ENCODE assay signal across 11 cellular contexts in the genomic region with DNA sequence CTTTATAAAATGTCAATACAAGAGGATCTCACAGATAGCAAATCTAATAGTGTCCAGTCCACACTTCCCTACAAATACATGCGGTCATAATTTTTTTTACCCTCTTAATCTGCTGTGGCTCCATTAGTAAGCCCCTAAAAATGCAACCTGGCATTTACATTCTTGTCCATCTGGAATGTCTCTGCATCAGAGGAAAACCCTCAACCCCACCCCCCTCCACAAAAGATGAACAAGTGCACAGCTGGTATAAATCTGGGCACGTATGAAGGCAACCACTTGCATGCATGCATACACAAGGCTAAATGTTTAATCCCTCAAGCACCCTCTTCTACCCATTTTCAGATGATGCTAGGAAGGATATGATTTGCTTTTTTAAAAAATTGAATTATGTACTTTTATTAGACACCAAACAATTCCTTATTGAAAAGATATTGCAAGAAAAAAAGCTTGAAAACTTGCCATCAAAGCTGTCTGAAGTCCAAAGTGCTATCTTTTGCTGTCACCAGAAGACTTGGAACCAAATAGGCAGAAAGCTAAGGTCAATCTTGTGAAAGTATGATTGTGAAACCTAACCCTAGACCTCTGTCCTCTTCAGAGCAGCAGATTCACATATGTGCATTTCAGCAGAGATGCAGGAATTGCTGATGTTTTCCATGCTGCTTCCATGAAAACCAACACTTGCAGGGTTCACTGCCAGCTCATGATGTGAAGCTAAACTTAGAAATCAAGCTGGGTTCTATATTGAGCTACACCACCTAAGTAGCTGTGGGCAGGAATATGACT. TPM values are rescaled to one million over a fixed set of nuclear protein-coding genes. Genes with fewer than 3 reads are reported as not detected.
A peak's percentile ranks its signal among the peaks of the same experiment; 100 is the strongest.
DNase-seq lines count a peak whose midpoint lies in the region; ATAC-seq lines count a peak whose summit lies in the region.
"Had no signal": no experiment of that assay in that cellular context is flagged by ENCODE, and none has a peak within 500 bp of the region (broad histone marks: within the 10 kb centered on the region; RNA-seq: fewer than 3 reads in every experiment).

No MANE protein-coding gene starts in this region.

- ATAC-seq in GM18873 (IDR thresholded peaks at IDR 0.05; ENCODE audit: low FRiP score, unreplicated experiment) (no peak), HG03520 (IDR thresholded peaks at IDR 0.05; ENCODE audit: unreplicated experiment) (no peak)
- ATAC-seq: activated CD4-positive, alpha-beta T cell treated with anti-CD3 and anti-CD28 coated beads for 36 hours had no signal

- intact Hi-C loops in head of caudate nucleus (cut with DNase I), result no loop called here

- DNase-seq in 8988T (peak; percentile 37), HK-2 (ENCODE audit: unreplicated experiment) (peak; percentile 41), astrocyte of the hippocampus (ENCODE audit: low read depth, low spot score) (peak; percentile 84), iris pigment epithelial cell (ENCODE audit: low read depth) (peak; percentile 87), cerebellum (ENCODE audit: low spot score) (no peak), head of caudate nucleus (no peak)
- DNase-seq: activated CD4-positive, alpha-beta T cell treated with anti-CD3 and anti-CD28 coated beads for 36 hours; activated naive CD8-positive, alpha-beta T cell treated with anti-CD3 and anti-CD28 coated beads for 36 hours; foreskin melanocyte had no signal

RNA-seq across cellular contexts. Expression of a gene that starts 39.0 kb away (rescaled TPM):
- 12.2 TPM for total RNA-seq in cerebellum

Comparison
In these comparisons a context has a peak if more than half of its experiments do, and no peak if none do; other contexts are left out.
1. DNase-seq: peak in 8988T (single experiment), HK-2 (single experiment), astrocyte of the hippocampus (single experiment) and iris pigment epithelial cell (single experiment); none in cerebellum (single experiment) and head of caudate nucleus (0 of 42).